ENCODE assay signal across 1 cellular context in genomic region chr3:41208507-41208906, GRCh38.
TF ChIP-seq lines count a peak whose summit lies in the region.

No MANE protein-coding gene starts in this region.

TF ChIP-seq in HepG2, 621 proteins besides CTCF, POLR2A, EP300 and RAD21 (continued from another document):
- no peak for TF ChIP-seq ZNF276 (CRISPR knock-in tag; IDR thresholded peaks at IDR 0.05; ENCODE audit: low read depth)
